ENCODE assay signal across 1 cellular context in the genomic region with DNA sequence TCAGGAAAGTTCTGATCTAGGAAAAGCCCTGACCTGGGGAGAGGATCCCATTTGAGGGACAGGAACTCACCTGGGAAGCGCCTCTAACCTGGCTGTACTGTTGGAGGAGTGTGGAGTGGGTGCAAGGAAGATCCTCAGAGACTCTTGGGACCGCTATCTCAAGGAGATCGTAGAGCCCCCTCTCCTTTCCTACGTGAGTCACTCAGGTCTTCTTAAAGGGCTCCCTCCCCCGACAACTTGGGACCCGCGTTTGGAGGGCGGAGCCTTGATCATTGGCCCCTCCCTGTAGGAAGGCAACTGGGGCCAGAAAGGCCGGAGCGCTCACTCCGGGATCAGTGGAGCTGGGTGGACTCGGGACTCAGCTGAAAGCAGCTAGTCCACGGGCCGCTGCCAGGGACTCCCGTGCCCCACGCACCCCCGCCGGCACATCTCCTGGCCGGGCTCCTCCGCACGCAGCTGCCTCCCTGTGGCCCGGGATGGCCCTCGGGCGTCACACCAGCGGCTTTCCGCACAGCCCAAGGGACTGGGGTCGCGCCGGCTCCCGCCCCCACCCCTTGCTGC.
TF ChIP-seq lines count a peak whose summit lies in the region.

No MANE protein-coding gene starts in this region.

TF ChIP-seq in GM12878, 131 proteins besides CTCF, POLR2A, EP300 and RAD21:
- TF ChIP-seq NR2C1 (IDR thresholded peaks at IDR 0.05), result no peak
- TF ChIP-seq ESRRA (IDR thresholded peaks at IDR 0.05; ENCODE audit: low read length), result no peak
- TF ChIP-seq, protein P1, sequence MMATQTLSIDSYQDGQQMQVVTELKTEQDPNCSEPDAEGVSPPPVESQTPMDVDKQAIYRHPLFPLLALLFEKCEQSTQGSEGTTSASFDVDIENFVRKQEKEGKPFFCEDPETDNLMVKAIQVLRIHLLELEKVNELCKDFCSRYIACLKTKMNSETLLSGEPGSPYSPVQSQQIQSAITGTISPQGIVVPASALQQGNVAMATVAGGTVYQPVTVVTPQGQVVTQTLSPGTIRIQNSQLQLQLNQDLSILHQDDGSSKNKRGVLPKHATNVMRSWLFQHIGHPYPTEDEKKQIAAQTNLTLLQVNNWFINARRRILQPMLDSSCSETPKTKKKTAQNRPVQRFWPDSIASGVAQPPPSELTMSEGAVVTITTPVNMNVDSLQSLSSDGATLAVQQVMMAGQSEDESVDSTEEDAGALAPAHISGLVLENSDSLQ (IDR thresholded peaks at IDR 0.05), result 0 out of 2 replicates have a peak, but pooled peaks have one; percentile 31
- TF ChIP-seq, protein P2, sequence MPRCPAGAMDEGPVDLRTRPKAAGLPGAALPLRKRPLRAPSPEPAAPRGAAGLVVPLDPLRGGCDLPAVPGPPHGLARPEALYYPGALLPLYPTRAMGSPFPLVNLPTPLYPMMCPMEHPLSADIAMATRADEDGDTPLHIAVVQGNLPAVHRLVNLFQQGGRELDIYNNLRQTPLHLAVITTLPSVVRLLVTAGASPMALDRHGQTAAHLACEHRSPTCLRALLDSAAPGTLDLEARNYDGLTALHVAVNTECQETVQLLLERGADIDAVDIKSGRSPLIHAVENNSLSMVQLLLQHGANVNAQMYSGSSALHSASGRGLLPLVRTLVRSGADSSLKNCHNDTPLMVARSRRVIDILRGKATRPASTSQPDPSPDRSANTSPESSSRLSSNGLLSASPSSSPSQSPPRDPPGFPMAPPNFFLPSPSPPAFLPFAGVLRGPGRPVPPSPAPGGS (IDR thresholded peaks at IDR 0.05; ENCODE audit: borderline replicate concordance, insufficient read depth, low read depth, low read length, poor library complexity, severe bottlenecking), result no peak
- TF ChIP-seq, protein P3, sequence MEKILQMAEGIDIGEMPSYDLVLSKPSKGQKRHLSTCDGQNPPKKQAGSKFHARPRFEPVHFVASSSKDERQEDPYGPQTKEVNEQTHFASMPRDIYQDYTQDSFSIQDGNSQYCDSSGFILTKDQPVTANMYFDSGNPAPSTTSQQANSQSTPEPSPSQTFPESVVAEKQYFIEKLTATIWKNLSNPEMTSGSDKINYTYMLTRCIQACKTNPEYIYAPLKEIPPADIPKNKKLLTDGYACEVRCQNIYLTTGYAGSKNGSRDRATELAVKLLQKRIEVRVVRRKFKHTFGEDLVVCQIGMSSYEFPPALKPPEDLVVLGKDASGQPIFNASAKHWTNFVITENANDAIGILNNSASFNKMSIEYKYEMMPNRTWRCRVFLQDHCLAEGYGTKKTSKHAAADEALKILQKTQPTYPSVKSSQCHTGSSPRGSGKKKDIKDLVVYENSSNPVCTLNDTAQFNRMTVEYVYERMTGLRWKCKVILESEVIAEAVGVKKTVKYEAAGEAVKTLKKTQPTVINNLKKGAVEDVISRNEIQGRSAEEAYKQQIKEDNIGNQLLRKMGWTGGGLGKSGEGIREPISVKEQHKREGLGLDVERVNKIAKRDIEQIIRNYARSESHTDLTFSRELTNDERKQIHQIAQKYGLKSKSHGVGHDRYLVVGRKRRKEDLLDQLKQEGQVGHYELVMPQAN (conservative IDR thresholded peaks at IDR 0.05), result peak; percentile 65; the same call in 1 of the 2 replicates
- TF ChIP-seq CREB1 (IDR thresholded peaks at IDR 0.05; ENCODE audit: low read depth), result 0 out of 2 replicates have a peak, but pooled peaks have one; percentile 15
- no peak for TF ChIP-seq RUNX3 (IDR thresholded peaks at IDR 0.05; ENCODE audit: low read length)
- TF ChIP-seq RAD51 (IDR thresholded peaks at IDR 0.05), result no peak
- no peak for TF ChIP-seq SMAD1 (IDR thresholded peaks at IDR 0.05; ENCODE audit: low read depth, partially characterized antibody)
- no peak for TF ChIP-seq POLR2AphosphoS5 (IDR thresholded peaks at IDR 0.05; ENCODE audit: low read length)
- TF ChIP-seq, protein P4, sequence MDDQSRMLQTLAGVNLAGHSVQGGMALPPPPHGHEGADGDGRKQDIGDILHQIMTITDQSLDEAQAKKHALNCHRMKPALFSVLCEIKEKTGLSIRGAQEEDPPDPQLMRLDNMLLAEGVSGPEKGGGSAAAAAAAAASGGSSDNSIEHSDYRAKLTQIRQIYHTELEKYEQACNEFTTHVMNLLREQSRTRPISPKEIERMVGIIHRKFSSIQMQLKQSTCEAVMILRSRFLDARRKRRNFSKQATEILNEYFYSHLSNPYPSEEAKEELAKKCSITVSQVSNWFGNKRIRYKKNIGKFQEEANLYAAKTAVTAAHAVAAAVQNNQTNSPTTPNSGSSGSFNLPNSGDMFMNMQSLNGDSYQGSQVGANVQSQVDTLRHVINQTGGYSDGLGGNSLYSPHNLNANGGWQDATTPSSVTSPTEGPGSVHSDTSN (IDR thresholded peaks at IDR 0.05; ENCODE audit: insufficient replicate concordance, low read depth, low read length), result no peak
- no peak for TF ChIP-seq BACH1 (IDR thresholded peaks at IDR 0.05; ENCODE audit: borderline replicate concordance)
- TF ChIP-seq TARDBP (IDR thresholded peaks at IDR 0.05; ENCODE audit: borderline replicate concordance), result no peak
- TF ChIP-seq LARP7 (IDR thresholded peaks at IDR 0.05), result peak; percentile 48; the same call in 1 of the 2 replicates
- no peak for TF ChIP-seq MYC (IDR thresholded peaks at IDR 0.05; ENCODE audit: insufficient read depth, insufficient read length, insufficient replicate concordance, low read length, severe bottlenecking)
- no peak for TF ChIP-seq FOS (IDR thresholded peaks at IDR 0.05; ENCODE audit: borderline replicate concordance, extremely low read depth, insufficient read length)
- TF ChIP-seq, protein P5, sequence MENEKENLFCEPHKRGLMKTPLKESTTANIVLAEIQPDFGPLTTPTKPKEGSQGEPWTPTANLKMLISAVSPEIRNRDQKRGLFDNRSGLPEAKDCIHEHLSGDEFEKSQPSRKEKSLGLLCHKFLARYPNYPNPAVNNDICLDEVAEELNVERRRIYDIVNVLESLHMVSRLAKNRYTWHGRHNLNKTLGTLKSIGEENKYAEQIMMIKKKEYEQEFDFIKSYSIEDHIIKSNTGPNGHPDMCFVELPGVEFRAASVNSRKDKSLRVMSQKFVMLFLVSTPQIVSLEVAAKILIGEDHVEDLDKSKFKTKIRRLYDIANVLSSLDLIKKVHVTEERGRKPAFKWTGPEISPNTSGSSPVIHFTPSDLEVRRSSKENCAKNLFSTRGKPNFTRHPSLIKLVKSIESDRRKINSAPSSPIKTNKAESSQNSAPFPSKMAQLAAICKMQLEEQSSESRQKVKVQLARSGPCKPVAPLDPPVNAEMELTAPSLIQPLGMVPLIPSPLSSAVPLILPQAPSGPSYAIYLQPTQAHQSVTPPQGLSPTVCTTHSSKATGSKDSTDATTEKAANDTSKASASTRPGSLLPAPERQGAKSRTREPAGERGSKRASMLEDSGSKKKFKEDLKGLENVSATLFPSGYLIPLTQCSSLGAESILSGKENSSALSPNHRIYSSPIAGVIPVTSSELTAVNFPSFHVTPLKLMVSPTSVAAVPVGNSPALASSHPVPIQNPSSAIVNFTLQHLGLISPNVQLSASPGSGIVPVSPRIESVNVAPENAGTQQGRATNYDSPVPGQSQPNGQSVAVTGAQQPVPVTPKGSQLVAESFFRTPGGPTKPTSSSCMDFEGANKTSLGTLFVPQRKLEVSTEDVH (IDR thresholded peaks at IDR 0.05; ENCODE audit: low read depth, partially characterized antibody), result no peak
